In genomic region chr17:35797918-35798317, GRCh38 we compare ENCODE assay signal across 33 cellular contexts. TPM values are rescaled to one million over a fixed set of nuclear protein-coding genes. Genes with fewer than 3 reads are reported as not detected.
"Had no signal": no experiment of that assay in that cellular context is flagged by ENCODE, and none has a peak within 500 bp of the region (broad histone marks: within the 10 kb centered on the region; RNA-seq: fewer than 3 reads in every experiment).

No MANE protein-coding gene starts in this region.

- H3K9me3 ChIP-seq: esophagus squamous epithelium had no signal

- DNase-seq: activated CD4-positive, alpha-beta T cell treated with anti-CD3 and anti-CD28 coated beads for 36 hours; activated CD4-positive, alpha-beta T cell treated with anti-CD3 and anti-CD28 coated beads, Interleukin-2, amount 10 ng/mL, durations not matched to agents 24 days and 14 days; activated CD4-positive, alpha-beta T cell treated with anti-CD3 and anti-CD28 coated beads, Interleukin-2, amount 50 U/mL, for 4 hours; activated CD4-positive, CD25-positive, alpha-beta regulatory T cell; activated CD8-positive, alpha-beta memory T cell treated with anti-CD3 and anti-CD28 coated beads, Interleukin-2, amount 50 U/mL, for 48 hours; activated CD8-positive, alpha-beta T cell treated with anti-CD3 and anti-CD28 coated beads for 36 hours; activated gamma-delta T cell treated with Interleukin-2 at 50 U/mL for 16 hours; activated naive CD4-positive, alpha-beta T cell treated with anti-CD3 and anti-CD28 coated beads, Interleukin-2, amount 50 U/mL, for 16 hours; activated naive CD4-positive, alpha-beta T cell treated with Interleukin-2 at 50 U/mL for 16 hours; activated T-cell treated with anti-CD3 and anti-CD28 coated beads for 4 hours; activated T-cell treated with anti-CD3 and anti-CD28 coated beads, Interleukin-2, amount 50 U/mL, for 24 hours; activated T-cell treated with anti-CD3 and anti-CD28 coated beads, Interleukin-2, amount 50 U/mL, for 72 hours; amniotic stem cell; anterior cingulate cortex; brain microvascular endothelial cell; caudate nucleus; cortex of kidney; dermis blood vessel endothelial cell; effector CD4-positive, alpha-beta T cell; effector memory CD8-positive, alpha-beta T cell; erythroblast; esophagus squamous epithelium; foreskin melanocyte; T-helper 1 cell; T-helper 2 cell had no signal

- H3K4me3 ChIP-seq: esophagus squamous epithelium had no signal

- H3K4me3 Mint-ChIP-seq: activated CD4-positive, alpha-beta T cell treated with anti-CD3 and anti-CD28 coated beads for 36 hours; activated CD4-positive, alpha-beta T cell treated with anti-CD3 and anti-CD28 coated beads, Interleukin-2, amount 10 ng/mL, durations not matched to agents 24 days and 14 days; activated CD8-positive, alpha-beta T cell treated with anti-CD3 and anti-CD28 coated beads for 36 hours; activated naive CD8-positive, alpha-beta T cell; activated T-cell treated with anti-CD3 and anti-CD28 coated beads, Interleukin-2, amount 50 U/mL, for 24 hours; activated T-cell treated with anti-CD3 and anti-CD28 coated beads, Interleukin-2, amount 50 U/mL, for 72 hours; effector memory CD8-positive, alpha-beta T cell had no signal

- H3K9me3 Mint-ChIP-seq: activated CD4-positive, alpha-beta T cell treated with anti-CD3 and anti-CD28 coated beads, Interleukin-2, amount 10 ng/mL, durations not matched to agents 24 days and 14 days; activated CD8-positive, alpha-beta T cell treated with anti-CD3 and anti-CD28 coated beads for 36 hours; activated T-cell treated with anti-CD3 and anti-CD28 coated beads, Interleukin-2, amount 50 U/mL, for 24 hours; activated T-cell treated with anti-CD3 and anti-CD28 coated beads, Interleukin-2, amount 50 U/mL, for 72 hours; effector memory CD8-positive, alpha-beta T cell had no signal

- FAIRE-seq: astrocyte, bronchial epithelial cell, colon had no signal

- H3K36me3 Mint-ChIP-seq: activated naive CD8-positive, alpha-beta T cell had no signal

- H3K36me3 ChIP-seq: brain microvascular endothelial cell, esophagus squamous epithelium had no signal

- H3K27ac Mint-ChIP-seq: activated CD4-positive, alpha-beta T cell treated with anti-CD3 and anti-CD28 coated beads for 36 hours; activated CD4-positive, alpha-beta T cell treated with anti-CD3 and anti-CD28 coated beads, Interleukin-2, amount 10 ng/mL, durations not matched to agents 24 days and 14 days; activated CD8-positive, alpha-beta T cell treated with anti-CD3 and anti-CD28 coated beads for 36 hours; activated naive CD8-positive, alpha-beta T cell; activated T-cell treated with anti-CD3 and anti-CD28 coated beads, Interleukin-2, amount 50 U/mL, for 24 hours; activated T-cell treated with anti-CD3 and anti-CD28 coated beads, Interleukin-2, amount 50 U/mL, for 72 hours; effector memory CD8-positive, alpha-beta T cell had no signal

- H3K27ac ChIP-seq: brain microvascular endothelial cell, esophagus squamous epithelium had no signal

RNA-seq across cellular contexts. Expression of gene MMP28, which starts 2.5 kb away (rescaled TPM):
- total RNA-seq: activated CD4-positive, alpha-beta T cell treated with anti-CD3 and anti-CD28 coated beads, Interleukin-2, amount 10 ng/mL, durations not matched to agents 24 days and 14 days; activated CD8-positive, alpha-beta memory T cell treated with anti-CD3 and anti-CD28 coated beads for 36 hours had no signal

RNA-seq across cellular contexts. Expression of gene C17orf50, which starts 37.2 kb away (rescaled TPM):
- total RNA-seq: activated CD4-positive, alpha-beta T cell treated with anti-CD3 and anti-CD28 coated beads for 36 hours; activated CD4-positive, alpha-beta T cell treated with anti-CD3 and anti-CD28 coated beads, Interleukin-2, amount 10 ng/mL, durations not matched to agents 24 days and 14 days; activated CD8-positive, alpha-beta memory T cell treated with anti-CD3 and anti-CD28 coated beads for 36 hours; activated CD8-positive, alpha-beta T cell treated with anti-CD3 and anti-CD28 coated beads for 36 hours; activated T-cell treated with anti-CD3 and anti-CD28 coated beads, Interleukin-2, amount 50 U/mL, for 72 hours; astrocyte; bronchial epithelial cell; chondrocyte; dermis blood vessel endothelial cell; esophagus squamous epithelium; fibroblast of lung; fibroblast of villous mesenchyme had no signal
- polyA plus RNA-seq: fibroblast of lung had no signal

RNA-seq across cellular contexts. Expression of gene GAS2L2, which starts 44.9 kb away (rescaled TPM):
- total RNA-seq: activated CD4-positive, alpha-beta T cell treated with anti-CD3 and anti-CD28 coated beads, Interleukin-2, amount 10 ng/mL, durations not matched to agents 24 days and 14 days; bronchial epithelial cell; chondrocyte; esophagus squamous epithelium; fibroblast of lung; fibroblast of villous mesenchyme had no signal
- polyA plus RNA-seq: fibroblast of lung had no signal
